Comparison of ENCODE assay signal across 1 cellular context in genomic region chr17:56160395-56160889, GRCh38.
TF ChIP-seq lines count a peak whose summit lies in the region.

No MANE protein-coding gene starts in this region.

TF ChIP-seq in IMR-90, 13 proteins besides CTCF, POLR2A, EP300 and RAD21 (continued from another document):
- TF ChIP-seq RCOR1 (IDR thresholded peaks at IDR 0.05; ENCODE audit: insufficient replicate concordance, low read length) (no peak), MAFK (IDR thresholded peaks at IDR 0.05; ENCODE audit: low read depth, low read length) (no peak), FOS (IDR thresholded peaks at IDR 0.05; ENCODE audit: low read depth, low read length) (no peak), RFX5 (IDR thresholded peaks at IDR 0.05; ENCODE audit: low read depth, low read length) (no peak), CEBPB (IDR thresholded peaks at IDR 0.05; ENCODE audit: low read depth, low read length) (no peak), BHLHE40 (IDR thresholded peaks at IDR 0.05; ENCODE audit: low read depth, low read length) (no peak), MXI1 (IDR thresholded peaks at IDR 0.05; ENCODE audit: borderline replicate concordance, low read depth, low read length) (no peak), MAZ (IDR thresholded peaks at IDR 0.05; ENCODE audit: borderline replicate concordance, low read depth, low read length) (no peak), SMC3 (IDR thresholded peaks at IDR 0.05; ENCODE audit: low read depth, low read length) (no peak)
- TF ChIP-seq, protein P1, sequence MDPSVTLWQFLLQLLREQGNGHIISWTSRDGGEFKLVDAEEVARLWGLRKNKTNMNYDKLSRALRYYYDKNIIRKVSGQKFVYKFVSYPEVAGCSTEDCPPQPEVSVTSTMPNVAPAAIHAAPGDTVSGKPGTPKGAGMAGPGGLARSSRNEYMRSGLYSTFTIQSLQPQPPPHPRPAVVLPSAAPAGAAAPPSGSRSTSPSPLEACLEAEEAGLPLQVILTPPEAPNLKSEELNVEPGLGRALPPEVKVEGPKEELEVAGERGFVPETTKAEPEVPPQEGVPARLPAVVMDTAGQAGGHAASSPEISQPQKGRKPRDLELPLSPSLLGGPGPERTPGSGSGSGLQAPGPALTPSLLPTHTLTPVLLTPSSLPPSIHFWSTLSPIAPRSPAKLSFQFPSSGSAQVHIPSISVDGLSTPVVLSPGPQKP (IDR thresholded peaks at IDR 0.05; ENCODE audit: borderline replicate concordance, low read depth, low read length) = no peak
- TF ChIP-seq, protein P2, sequence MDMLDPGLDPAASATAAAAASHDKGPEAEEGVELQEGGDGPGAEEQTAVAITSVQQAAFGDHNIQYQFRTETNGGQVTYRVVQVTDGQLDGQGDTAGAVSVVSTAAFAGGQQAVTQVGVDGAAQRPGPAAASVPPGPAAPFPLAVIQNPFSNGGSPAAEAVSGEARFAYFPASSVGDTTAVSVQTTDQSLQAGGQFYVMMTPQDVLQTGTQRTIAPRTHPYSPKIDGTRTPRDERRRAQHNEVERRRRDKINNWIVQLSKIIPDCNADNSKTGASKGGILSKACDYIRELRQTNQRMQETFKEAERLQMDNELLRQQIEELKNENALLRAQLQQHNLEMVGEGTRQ (IDR thresholded peaks at IDR 0.05; ENCODE audit: low read depth, low read length) = no peak
